Comparison of ENCODE assay signal across 16 cellular contexts in genomic region chr10:88433551-88434186, GRCh38.
DNase-seq lines count a peak whose midpoint lies in the region; ATAC-seq, FAIRE-seq and TF ChIP-seq lines count a peak whose summit lies in the region.
"Had no signal": no experiment of that assay in that cellular context is flagged by ENCODE, and none has a peak within 500 bp of the region (broad histone marks: within the 10 kb centered on the region; RNA-seq: fewer than 3 reads in every experiment).

No MANE protein-coding gene starts in this region.

- FAIRE-seq in keratinocyte (lab: Jason Lieb, UNC): peak; percentile 46
- FAIRE-seq: A204.1, H1 had no signal

- intact Hi-C loops in left cardiac atrium (cut with DNase I): no loop called here

- H3K9me1 ChIP-seq in keratinocyte (ENCODE audit: control insufficient read depth, extremely low read depth, insufficient read depth, low read length): no peaks in the 10 kb centered on the region

- H3K36me3 ChIP-seq in right atrium auricular region (no peaks in the 10 kb centered on the region), keratinocyte (ENCODE audit: control insufficient read depth in 2 of 2, extremely low read depth in 1 of 2, insufficient read depth in 2 of 2, low read length in 2 of 2) (no peaks in the 10 kb centered on the region)

- H3K27ac ChIP-seq in right atrium auricular region: no peak overlapping the region
- H3K27ac ChIP-seq in keratinocyte (ENCODE audit: control insufficient read depth, insufficient read depth, low read length): no peak overlapping the region
- H3K27ac ChIP-seq: HL-60 had no signal

- no peaks in the 10 kb centered on the region for H3K79me2 ChIP-seq in keratinocyte (ENCODE audit: control insufficient read depth, insufficient read depth, low read length)

- H3K9me3 ChIP-seq in right atrium auricular region: no peaks in the 10 kb centered on the region
- no peaks in the 10 kb centered on the region for H3K9me3 ChIP-seq in keratinocyte (ENCODE audit: control insufficient read depth, low read depth, low read length)

- dilution Hi-C loops in keratinocyte (cut with MboI; ENCODE audit: extremely low pct_ligation_motif_present, low sequenced_read_pairs): no loop called here

- no peak overlapping the region for H3K4me3 ChIP-seq in right atrium auricular region
- no peak overlapping the region for H3K4me3 ChIP-seq in fibroblast of pulmonary artery (replicated peaks; ENCODE audit: low read depth, low read length)
- no peak overlapping the region for H3K4me3 ChIP-seq in keratinocyte (ENCODE audit: control insufficient read depth in 2 of 3, extremely low read depth in 1 of 3, insufficient read depth in 2 of 3, low read depth in 1 of 3, low read length in 3 of 3)

- ATAC-seq in left cardiac atrium (peak; percentile 39 to 41), GM18858 (IDR thresholded peaks at IDR 0.05; ENCODE audit: unreplicated experiment) (no peak), GM18867 (IDR thresholded peaks at IDR 0.05; ENCODE audit: unreplicated experiment) (no peak)

- H4K20me1 ChIP-seq in keratinocyte (ENCODE audit: control insufficient read depth, extremely low read depth, insufficient read depth, low read length): no peaks in the 10 kb centered on the region

- H3K4me2 ChIP-seq in keratinocyte (ENCODE audit: control insufficient read depth, extremely low read depth, insufficient read depth, low read depth, low read length): no peak overlapping the region

- no peak overlapping the region for H2AFZ ChIP-seq in keratinocyte (ENCODE audit: control insufficient read depth, low read length)

- no peaks in the 10 kb centered on the region for H3K27me3 ChIP-seq in right atrium auricular region
- no peaks in the 10 kb centered on the region for H3K27me3 ChIP-seq in keratinocyte (ENCODE audit: control insufficient read depth, extremely low read depth, insufficient read depth, low read length)

- TF ChIP-seq CTCF in right atrium auricular region (IDR thresholded peaks at IDR 0.05) (no peak), fibroblast of pulmonary artery (IDR thresholded peaks at IDR 0.05; ENCODE audit: low read length, missing control alignments) (no peak), keratinocyte (optimal IDR thresholded peaks at IDR 0.05 in 1 of 3, IDR thresholded peaks at IDR 0.05 in 1 of 3, conservative IDR thresholded peaks at IDR 0.05 in 1 of 3; ENCODE audit: extremely low read depth in 1 of 3, insufficient read depth in 2 of 3, low read length in 3 of 3) (no peak)

- peaks cover 0 to under 1% of the 10 kb centered on the region in 2 donors for H3K4me1 ChIP-seq in right atrium auricular region
- H3K4me1 ChIP-seq in keratinocyte (ENCODE audit: control insufficient read depth, extremely low read depth, insufficient read depth, low read length): peaks cover 2% of the 10 kb centered on the region

- H3K9ac ChIP-seq in keratinocyte (ENCODE audit: control insufficient read depth, extremely low read depth, insufficient read depth, low read length): no peak overlapping the region

- DNase-seq in left cardiac atrium (no peak), right atrium auricular region (ENCODE audit: low spot score) (no peak), fibroblast of pulmonary artery (ENCODE audit: low read depth) (peak; percentile 22), keratinocyte (ENCODE audit: low read depth, low spot score) (no peak), HK-2 (ENCODE audit: unreplicated experiment) (no peak)
- DNase-seq: C1 segment of cervical spinal cord; Calu3; CD4-positive, alpha-beta T cell; DMS 273 treated with DMSO at 0.1 percent for 48 hours; HCEC 1CT; HFFc6 had no signal

Comparison
In these comparisons a context has a peak if more than half of its experiments do, and no peak if none do; other contexts are left out.
1. ATAC-seq: peak in left cardiac atrium (2 of 2); none in GM18858 (single experiment) and GM18867 (single experiment).